ENCODE assay signal across 2 cellular contexts in the genomic region with DNA sequence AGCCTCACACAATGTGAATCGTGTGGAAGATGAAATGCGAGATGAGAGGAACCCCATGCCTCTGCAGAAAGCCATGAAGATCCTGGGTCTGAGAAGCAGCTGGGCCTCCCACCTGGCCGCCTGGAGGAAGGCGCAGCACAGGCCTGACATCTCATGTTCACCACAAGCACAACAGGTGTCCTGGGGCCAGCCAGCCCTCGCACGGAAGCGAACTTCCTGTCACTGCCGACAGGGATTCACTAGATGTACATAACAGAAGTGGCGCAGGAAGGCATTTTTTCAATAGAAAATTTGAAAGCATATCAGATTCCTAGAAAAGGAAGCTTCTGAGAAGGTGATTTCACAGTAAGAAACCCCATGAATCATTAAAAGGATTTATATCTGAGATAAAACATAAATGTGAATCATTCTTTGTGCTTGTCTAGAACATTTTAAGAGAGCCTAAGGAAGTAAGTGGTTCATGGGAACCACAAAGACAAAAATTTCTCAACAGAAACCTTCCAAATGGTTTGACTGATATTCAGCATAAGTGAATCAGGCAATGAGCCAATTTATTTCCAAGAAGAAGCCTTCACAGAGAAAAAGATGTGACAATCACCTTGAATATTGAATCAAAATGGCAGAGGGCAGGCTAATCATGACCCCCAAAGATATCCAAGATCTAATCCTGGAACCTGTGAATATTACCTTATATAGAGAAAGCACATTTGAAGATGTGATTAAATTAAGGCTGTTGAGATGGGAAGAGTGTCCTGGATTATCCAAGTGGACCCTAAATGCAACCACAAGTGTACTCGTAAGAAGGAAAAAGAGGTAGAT.
TF ChIP-seq lines count a peak whose summit lies in the region.

No MANE protein-coding gene starts in this region.

TF ChIP-seq in IMR-90, 13 proteins besides CTCF, POLR2A, EP300 and RAD21 (continued from another document):
- TF ChIP-seq, protein P1, sequence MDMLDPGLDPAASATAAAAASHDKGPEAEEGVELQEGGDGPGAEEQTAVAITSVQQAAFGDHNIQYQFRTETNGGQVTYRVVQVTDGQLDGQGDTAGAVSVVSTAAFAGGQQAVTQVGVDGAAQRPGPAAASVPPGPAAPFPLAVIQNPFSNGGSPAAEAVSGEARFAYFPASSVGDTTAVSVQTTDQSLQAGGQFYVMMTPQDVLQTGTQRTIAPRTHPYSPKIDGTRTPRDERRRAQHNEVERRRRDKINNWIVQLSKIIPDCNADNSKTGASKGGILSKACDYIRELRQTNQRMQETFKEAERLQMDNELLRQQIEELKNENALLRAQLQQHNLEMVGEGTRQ (IDR thresholded peaks at IDR 0.05; ENCODE audit: low read depth, low read length): no peak
- TF ChIP-seq SMC3 (IDR thresholded peaks at IDR 0.05; ENCODE audit: low read depth, low read length) (no peak), RFX5 (IDR thresholded peaks at IDR 0.05; ENCODE audit: low read depth, low read length) (no peak)

TF ChIP-seq in HepG2, 621 proteins besides CTCF, POLR2A, EP300 and RAD21 (continued from another document):
- TF ChIP-seq KLF12 (CRISPR knock-in tag; IDR thresholded peaks at IDR 0.05; ENCODE audit: borderline replicate concordance): no peak
- no peak for TF ChIP-seq RBM22 (optimal IDR thresholded peaks at IDR 0.05; ENCODE audit: low read length)
- TF ChIP-seq MTA1 (CRISPR knock-in tag; IDR thresholded peaks at IDR 0.05; ENCODE audit: borderline replicate concordance): no peak
- no peak for TF ChIP-seq HOXD1 (CRISPR knock-in tag; IDR thresholded peaks at IDR 0.05)
- TF ChIP-seq ZNF121 (CRISPR knock-in tag; IDR thresholded peaks at IDR 0.05): no peak
- TF ChIP-seq EEA1 (CRISPR knock-in tag; IDR thresholded peaks at IDR 0.05; ENCODE audit: borderline replicate concordance): no peak
- no peak for TF ChIP-seq KLF9 (CRISPR knock-in tag; IDR thresholded peaks at IDR 0.05; ENCODE audit: low read depth)
